26 cellular contexts compared by ENCODE assay signal in genomic region chr12:70359458-70360197, GRCh38.
"Had no signal": no experiment of that assay in that cellular context is flagged by ENCODE, and none has a peak within 500 bp of the region (broad histone marks: within the 10 kb centered on the region; RNA-seq: fewer than 3 reads in every experiment).

No MANE protein-coding gene starts in this region.

- H3K4me3 ChIP-seq: breast epithelium, colonic mucosa, heart right ventricle, lower lobe of right lung, mucosa of descending colon, pancreas, suprapubic skin, tibial nerve had no signal

- ATAC-seq: activated T-helper 17 cell treated with anti-CD3 and anti-CD28 coated beads, Interleukin-2, amount 50 U/mL, for 72 hours; heart right ventricle; left lobe of liver; lower lobe of right lung; mucosa of descending colon; pancreas; right cardiac atrium; stimulated activated naive CD8-positive, alpha-beta T cell treated with anti-CD3 and anti-CD28 coated beads, Interleukin-15, amount 100 ng/mL, for 72 hours had no signal

- H3K9me3 ChIP-seq: breast epithelium, colonic mucosa, heart right ventricle, lower lobe of right lung, mucosa of descending colon, pancreas, suprapubic skin, tibial nerve had no signal

- H3K27ac ChIP-seq: breast epithelium, colonic mucosa, heart right ventricle, lower lobe of right lung, pancreas, suprapubic skin, tibial nerve, VCaP had no signal

- H3K27me3 ChIP-seq: breast epithelium, suprapubic skin, tibial nerve had no signal

- DNase-seq: activated CD4-positive, alpha-beta T cell treated with anti-CD3 and anti-CD28 coated beads, Interleukin-2, amount 10 ng/mL, durations not matched to agents 7 days and 5 days; activated CD4-positive, CD25-positive, alpha-beta regulatory T cell treated with anti-CD3 and anti-CD28 coated beads, Interleukin-2, amount 50 U/mL, for 72 hours; activated CD8-positive, alpha-beta memory T cell treated with anti-CD3 and anti-CD28 coated beads, Interleukin-2, amount 50 U/mL, for 4 hours; activated naive CD4-positive, alpha-beta T cell; activated naive CD8-positive, alpha-beta T cell treated with anti-CD3 and anti-CD28 coated beads for 36 hours; activated T-cell treated with anti-CD3 and anti-CD28 coated beads, Interleukin-2, amount 50 U/mL, for 24 hours; amniotic stem cell; colonic mucosa; endodermal cell; foreskin fibroblast; heart right ventricle; lower lobe of right lung; mesendoderm; mucosa of descending colon; nephron progenitor cell; pancreas; right cardiac atrium; stimulated activated CD4-positive, alpha-beta T cell treated with anti-CD3 and anti-CD28 coated beads, Interleukin-1b, Interleukin-23, amount 100 ng/mL, for 48 hours; stimulated activated naive CD8-positive, alpha-beta T cell treated with anti-CD3 and anti-CD28 coated beads, Interleukin-15, amount 100 ng/mL, for 72 hours had no signal

- H3K4me1 ChIP-seq: breast epithelium, colonic mucosa, lower lobe of right lung, pancreas, suprapubic skin had no signal

- FAIRE-seq: keratinocyte had no signal

- H3K36me3 ChIP-seq: breast epithelium, colonic mucosa had no signal
